ENCODE assay signal across 31 cellular contexts in the genomic region with DNA sequence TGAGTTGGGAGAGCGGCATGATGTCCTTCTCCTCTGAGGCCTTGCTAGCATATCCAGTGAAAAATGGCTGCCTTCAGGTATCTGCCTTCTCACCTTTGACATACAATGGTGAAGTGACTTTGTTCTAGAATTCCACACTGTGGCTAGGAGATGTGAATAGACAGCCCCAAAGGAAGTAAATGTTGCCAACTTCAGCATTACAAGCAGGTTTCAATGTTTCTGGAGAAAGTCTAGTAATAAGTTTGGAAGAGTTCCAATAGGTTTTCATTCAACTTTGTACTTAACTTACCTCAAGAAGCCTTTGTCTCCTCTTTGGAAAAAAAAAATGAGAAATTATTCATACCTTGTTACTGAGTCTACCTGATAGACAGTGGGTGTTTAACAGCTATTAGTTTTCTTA.
"Had no signal": no experiment of that assay in that cellular context is flagged by ENCODE, and none has a peak within 500 bp of the region (broad histone marks: within the 10 kb centered on the region; RNA-seq: fewer than 3 reads in every experiment).

No MANE protein-coding gene starts in this region.

- H3K27me3 ChIP-seq: gastrocnemius medialis, right lobe of liver, stomach, testis, tibial artery, upper lobe of left lung, uterus had no signal

- H3K4me3 ChIP-seq: coronary artery, gastrocnemius medialis, lung, mucosa of descending colon, right lobe of liver, stomach, testis, tibial artery, upper lobe of left lung, uterus had no signal

- H3K27ac ChIP-seq: coronary artery, gastrocnemius medialis, parathyroid adenoma, right lobe of liver, stomach, testis, tibial artery, upper lobe of left lung, uterus had no signal

- ATAC-seq: effector memory CD8-positive, alpha-beta T cell; esophagus mucosa; gastrocnemius medialis; left lobe of liver; mucosa of descending colon; natural killer cell treated with Interleukin-12 subunit alpha and Interleukin-12 subunit beta and Interleukin-15 and Interleukin-18, amount 100 ng/mL, for 72 hours; right lobe of liver had no signal

- FAIRE-seq: endometrium, kidney, small intestine had no signal

- H3K27me3 Mint-ChIP-seq: effector memory CD8-positive, alpha-beta T cell; naive B cell; natural killer cell treated with Interleukin-12 subunit alpha and Interleukin-12 subunit beta and Interleukin-15 and Interleukin-18, amount 100 ng/mL, for 72 hours; progenitor cell of endocrine pancreas had no signal

- H3K36me3 ChIP-seq: gastrocnemius medialis, right lobe of liver, stomach, tibial artery, upper lobe of left lung, uterus had no signal

- H3K4me1 ChIP-seq: parathyroid adenoma, right lobe of liver, stomach, testis, upper lobe of left lung, uterus had no signal

- H3K9ac ChIP-seq: parathyroid adenoma had no signal

- H3K9me3 ChIP-seq: gastrocnemius medialis, mucosa of descending colon, right lobe of liver, stomach, testis, tibial artery, upper lobe of left lung, uterus had no signal

- H3K79me2 ChIP-seq: parathyroid adenoma had no signal

- H3K36me3 Mint-ChIP-seq: mesothelial cell of epicardium; naive B cell; natural killer cell treated with Interleukin-12 subunit alpha and Interleukin-12 subunit beta and Interleukin-15 and Interleukin-18, amount 100 ng/mL, for 72 hours had no signal

- H3K4me1 Mint-ChIP-seq: naive B cell, neural crest cell had no signal

- H3K27ac Mint-ChIP-seq: effector memory CD8-positive, alpha-beta T cell; mesothelial cell of epicardium; naive B cell; natural killer cell treated with Interleukin-12 subunit alpha and Interleukin-12 subunit beta and Interleukin-15 and Interleukin-18, amount 100 ng/mL, for 72 hours; progenitor cell of endocrine pancreas had no signal

- H3K9me3 Mint-ChIP-seq: mesothelial cell of epicardium had no signal

- H3K4me3 Mint-ChIP-seq: effector memory CD8-positive, alpha-beta T cell; mesothelial cell of epicardium; naive B cell; natural killer cell treated with Interleukin-12 subunit alpha and Interleukin-12 subunit beta and Interleukin-15 and Interleukin-18, amount 100 ng/mL, for 72 hours; neural crest cell had no signal

- DNase-seq: dermis blood vessel endothelial cell; effector memory CD8-positive, alpha-beta T cell; foreskin fibroblast; gastrocnemius medialis; head of caudate nucleus; kidney; mesenchymal stem cell; mucosa of descending colon; naive B cell; right lobe of liver; small intestine; stimulated activated CD4-positive, alpha-beta T cell treated with anti-CD3 and anti-CD28 coated beads, Interleukin-12 subunit alpha, Interleukin-12 subunit beta, amount 100 ng/mL, for 4 hours; stimulated activated CD4-positive, alpha-beta T cell treated with anti-CD3 and anti-CD28 coated beads, Interleukin-1b, Interleukin-23, amount 100 ng/mL, for 48 hours; stimulated activated CD4-positive, alpha-beta T cell treated with anti-CD3 and anti-CD28 coated beads, Interleukin-4, amount 100 ng/mL, for 1 hour; stimulated activated CD8-positive, alpha-beta memory T cell treated with anti-CD3 and anti-CD28 coated beads, Interleukin-4, amount 100 ng/mL, for 48 hours; stimulated activated naive CD4-positive, alpha-beta T cell treated with Interleukin-2 at 50 U/mL for 16 hours; stomach; testis; tibial artery; upper lobe of left lung; uterus had no signal

- H2AFZ ChIP-seq: parathyroid adenoma had no signal
